Comparison of ENCODE assay signal across 9 cellular contexts in the genomic region with DNA sequence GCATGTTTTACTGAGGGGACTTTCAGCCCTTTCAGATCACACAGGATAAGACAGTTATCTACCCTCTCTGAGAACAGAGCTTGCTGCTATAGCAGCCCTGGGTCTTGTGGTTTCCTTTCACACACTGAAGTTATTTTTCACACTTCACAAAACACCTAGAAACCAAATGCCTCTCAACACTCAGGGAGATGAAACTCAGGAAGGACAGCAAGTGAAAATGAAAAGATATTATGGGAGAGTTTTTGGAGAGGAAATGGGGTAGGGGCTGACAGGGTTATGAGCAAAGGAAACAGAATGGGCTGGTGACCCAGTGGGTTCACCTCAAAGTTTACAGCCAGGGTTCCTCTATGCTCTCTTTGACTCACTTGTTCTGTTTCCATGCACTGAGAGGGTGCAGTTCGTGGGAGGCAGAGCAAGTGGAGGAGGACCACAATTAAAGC. TPM values are rescaled to one million over a fixed set of nuclear protein-coding genes. Genes with fewer than 3 reads are reported as not detected.
DNase-seq lines count a peak whose midpoint lies in the region; ATAC-seq and TF ChIP-seq lines count a peak whose summit lies in the region.
"Had no signal": no experiment of that assay in that cellular context is flagged by ENCODE, and none has a peak within 500 bp of the region (broad histone marks: within the 10 kb centered on the region; RNA-seq: fewer than 3 reads in every experiment).

No MANE protein-coding gene starts in this region.

- H3K4me3 ChIP-seq in right cardiac atrium (ENCODE audit: low read length) (no peak overlapping the region), HAP-1 (no peak overlapping the region), esophagus muscularis mucosa (no peak overlapping the region), uterus (no peak overlapping the region)

- 59% methylated on average over 1 of the region's 1 CpG for WGBS in right cardiac atrium
- WGBS in esophagus muscularis mucosa: 63% methylated on average over 1 of the region's 1 CpG

- intact Hi-C loops in right cardiac atrium (cut with DNase I): no loop called here
- intact Hi-C loops in Right ventricle myocardium superior (cut with DNase I): no loop called here
- intact Hi-C loops in esophagus muscularis mucosa (cut with DNase I): no loop called here
- intact Hi-C loops in uterus (cut with DNase I; ENCODE audit: low total_unique reads): no loop called here

- no peak for DNase-seq in right cardiac atrium
- no peak for DNase-seq in Right ventricle myocardium superior
- peak; percentile 66 for DNase-seq in activated naive CD4-positive, alpha-beta T cell treated with anti-CD3 and anti-CD28 coated beads, Interleukin-2, amount 50 U/mL, for 16 hours
- DNase-seq in HAP-1 (ENCODE audit: low spot score in 2 of 2): no peak
- no peak for DNase-seq in esophagus muscularis mucosa (ENCODE audit: extremely low spot score)
- DNase-seq in uterus: no peak
- DNase-seq: NCI-H1694 had no signal

- H3K27ac ChIP-seq in right cardiac atrium (ENCODE audit: low read length) (no peak overlapping the region), esophagus muscularis mucosa (replicated peaks in 1 of 4) (no peak overlapping the region), uterus (no peak overlapping the region)

- H3K9me3 Mint-ChIP-seq in stimulated activated memory B cell treated with anti-CD40 and anti-IgM and Interleukin-4, amounts not matched to agents 10 μg/mL and 1 μg/mL and 100 μg/mL, for 72 hours: peaks cover 4% of the 10 kb centered on the region

- no peak for TF ChIP-seq EP300 in esophagus muscularis mucosa (IDR thresholded peaks at IDR 0.05)

- TF ChIP-seq POLR2A in esophagus muscularis mucosa (IDR thresholded peaks at IDR 0.05; ENCODE audit: low read depth) (no peak), uterus (IDR thresholded peaks at IDR 0.05) (no peak)

- peaks cover 29% of the 10 kb centered on the region for H3K4me1 Mint-ChIP-seq in stimulated activated memory B cell treated with anti-CD40 and anti-IgM and Interleukin-4, amounts not matched to agents 10 μg/mL and 1 μg/mL and 100 μg/mL, for 72 hours

- TF ChIP-seq CTCF in esophagus muscularis mucosa (IDR thresholded peaks at IDR 0.05) (no peak), uterus (IDR thresholded peaks at IDR 0.05) (no peak)

- H3K27me3 Mint-ChIP-seq in stimulated activated memory B cell treated with anti-CD40 and anti-IgM and Interleukin-4, amounts not matched to agents 10 μg/mL and 1 μg/mL and 100 μg/mL, for 72 hours: no peaks in the 10 kb centered on the region

- no peak overlapping the region for H3K27ac Mint-ChIP-seq in stimulated activated memory B cell treated with anti-CD40 and anti-IgM and Interleukin-4, amounts not matched to agents 10 μg/mL and 1 μg/mL and 100 μg/mL, for 72 hours

- H3K36me3 Mint-ChIP-seq in stimulated activated memory B cell treated with anti-CD40 and anti-IgM and Interleukin-4, amounts not matched to agents 10 μg/mL and 1 μg/mL and 100 μg/mL, for 72 hours: peaks cover 6% of the 10 kb centered on the region

- H3K27me3 ChIP-seq in right cardiac atrium (ENCODE audit: control insufficient read depth, insufficient read depth) (no peaks in the 10 kb centered on the region), HAP-1 (ENCODE audit: low read depth) (no peaks in the 10 kb centered on the region), esophagus muscularis mucosa (no peaks in the 10 kb centered on the region), uterus (no peaks in the 10 kb centered on the region)

- no peaks in the 10 kb centered on the region for H3K36me3 ChIP-seq in HAP-1 (replicated peaks)
- H3K36me3 ChIP-seq in esophagus muscularis mucosa: no peaks in the 10 kb centered on the region
- no peaks in the 10 kb centered on the region for H3K36me3 ChIP-seq in uterus

- in situ Hi-C loops in HAP-1 (cut with MboI; ENCODE audit: low sequenced_read_pairs): no loop called here

- no peaks in the 10 kb centered on the region for H3K4me1 ChIP-seq in right cardiac atrium (ENCODE audit: control insufficient read depth, insufficient read depth, low read length)
- H3K4me1 ChIP-seq in HAP-1: no peaks in the 10 kb centered on the region
- no peaks in the 10 kb centered on the region for H3K4me1 ChIP-seq in esophagus muscularis mucosa
- no peaks in the 10 kb centered on the region for H3K4me1 ChIP-seq in uterus

- ATAC-seq in right cardiac atrium (peak; percentile 41 to 55), Right ventricle myocardium superior (ENCODE audit: poor library complexity) (no peak), HG03521 (IDR thresholded peaks at IDR 0.05; ENCODE audit: unreplicated experiment) (peak; percentile 78)
- no peak for ATAC-seq in stimulated activated memory B cell treated with anti-CD40 and anti-IgM and Interleukin-4, amounts not matched to agents 10 μg/mL and 1 μg/mL and 100 μg/mL, for 72 hours

- no peak overlapping the region for H3K4me3 Mint-ChIP-seq in stimulated activated memory B cell treated with anti-CD40 and anti-IgM and Interleukin-4, amounts not matched to agents 10 μg/mL and 1 μg/mL and 100 μg/mL, for 72 hours

- H3K9me3 ChIP-seq in right cardiac atrium (ENCODE audit: control insufficient read depth, low read length) (no peaks in the 10 kb centered on the region), HAP-1 (no peaks in the 10 kb centered on the region), esophagus muscularis mucosa (peaks cover 0 to 7% (median 2%) of the 10 kb centered on the region in 4 donors), uterus (no peaks in the 10 kb centered on the region)

RNA-seq across cellular contexts. Expression of a gene that starts 17.0 kb away (rescaled TPM):
- total RNA-seq in right cardiac atrium (1 to 10 TPM; 4.5 to 8.3 (median 6.5) TPM), Right ventricle myocardium superior (4.7 TPM), esophagus muscularis mucosa (1 to 10 TPM; 5.4 to 9.7 (median 6.5) TPM), uterus (10 to 100 TPM; 20.1 to 59.7 (median 35.1) TPM)
- 4.1 TPM for polyA plus RNA-seq in right cardiac atrium

RNA-seq across cellular contexts. Expression of a gene that starts 36.3 kb away (rescaled TPM):
- total RNA-seq in right cardiac atrium (10 to 100 TPM; 22.1 to 29.1 (median 22.9) TPM), Right ventricle myocardium superior (29.9 TPM), esophagus muscularis mucosa (10 to 100 TPM; 25.7 to 45.9 (median 37.2) TPM), uterus (10 to 100 TPM; 37.3 to 71.0 (median 60.9) TPM)
- 14.6 TPM for polyA plus RNA-seq in right cardiac atrium

RNA-seq across cellular contexts. Expression of a gene that starts 47.9 kb away (rescaled TPM):
- 1 to 10 TPM; 3.3 to 6.7 (median 4.5) TPM for total RNA-seq in right cardiac atrium
- 7.8 TPM for polyA plus RNA-seq in right cardiac atrium
- 5.6 TPM for total RNA-seq in Right ventricle myocardium superior
- 10 to 100 TPM in 2 of 4 donors, 1 to 10 TPM in 2; 6.6 to 13.0 (median 8.5) TPM for total RNA-seq in esophagus muscularis mucosa
- total RNA-seq in uterus: 10 to 100 TPM in 2 of 4 donors, 1 to 10 TPM in 2; 4.0 to 19.1 (median 9.9) TPM

Comparison
In these comparisons a context has a peak if more than half of its experiments do, and no peak if none do; other contexts are left out.
1. ATAC-seq: peak in right cardiac atrium (2 of 2) and HG03521 (single experiment); none in Right ventricle myocardium superior (single experiment) and stimulated activated memory B cell treated with anti-CD40 and anti-IgM and Interleukin-4, amounts not matched to agents 10 μg/mL and 1 μg/mL and 100 μg/mL, for 72 hours (single experiment).